In the genomic region with DNA sequence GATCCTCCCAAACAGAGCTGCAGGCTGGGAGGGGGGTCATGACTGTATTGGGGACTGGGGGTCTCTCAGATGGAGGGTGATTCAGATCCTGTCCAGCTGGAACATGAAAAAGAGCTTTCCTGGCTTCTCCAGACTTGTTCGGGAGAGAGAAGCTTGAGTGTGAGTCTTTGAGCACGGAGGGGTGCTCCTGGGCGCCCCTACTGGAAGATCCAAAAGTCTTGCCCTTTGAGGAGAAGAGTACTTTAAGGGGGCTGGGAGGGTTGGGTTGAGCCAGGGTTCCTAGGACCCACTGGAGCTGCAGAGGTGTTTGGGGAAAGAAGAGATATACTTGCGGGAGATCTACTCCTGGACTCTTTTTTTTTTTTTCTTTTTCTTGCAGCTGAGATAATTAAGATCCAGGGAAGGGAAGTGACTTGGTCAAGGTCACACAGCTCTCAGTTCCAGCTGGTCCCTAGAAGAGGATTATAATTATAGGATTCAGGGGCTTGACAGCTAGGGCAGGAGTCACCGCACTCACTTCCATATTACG, we compare ENCODE assay signal across 8 cellular contexts. TPM values are rescaled to one million over a fixed set of nuclear protein-coding genes. Genes with fewer than 3 reads are reported as not detected.
DNase-seq lines count a peak whose midpoint lies in the region; ATAC-seq and TF ChIP-seq lines count a peak whose summit lies in the region.

No MANE protein-coding gene starts in this region.

- peaks cover 43% of the 10 kb centered on the region for H3K79me2 ChIP-seq in HCT116 (ENCODE audit: insufficient read depth, low read length)

- 1% methylated on average over 6 of the region's 6 CpGs for WGBS in suprapubic skin

- H3K4me2 ChIP-seq in HCT116 (ENCODE audit: low read length) = peak overlapping the region; percentile 95

- H3K9me3 ChIP-seq in CD4-positive, alpha-beta T cell (ENCODE audit: control insufficient read depth, low read length) = no peaks in the 10 kb centered on the region
- H3K9me3 ChIP-seq in HCT116 (ENCODE audit: control insufficient read depth in 1 of 2, insufficient read depth in 1 of 2, low read depth in 1 of 2, low read length in 2 of 2) (no peaks in the 10 kb centered on the region), colonic mucosa (no peaks in the 10 kb centered on the region), suprapubic skin (no peaks in the 10 kb centered on the region)

- TSS peak; percentile 97 for BruUV-seq in HCT116 (replicated peaks; lab: Mats Ljungman, UMichigan)

- H3K27me3 ChIP-seq in CD4-positive, alpha-beta T cell (ENCODE audit: control insufficient read depth, insufficient read depth, low read length) = no peaks in the 10 kb centered on the region
- no peaks in the 10 kb centered on the region for H3K27me3 ChIP-seq in HCT116 (ENCODE audit: insufficient read depth, low read length)
- H3K27me3 ChIP-seq in colonic mucosa = no peaks in the 10 kb centered on the region
- no peaks in the 10 kb centered on the region for H3K27me3 ChIP-seq in suprapubic skin

- peaks cover 76% of the 10 kb centered on the region for H3K4me1 Mint-ChIP-seq in CD4-positive, alpha-beta T cell (ENCODE audit: low read depth)

- H3K36me3 Mint-ChIP-seq in CD4-positive, alpha-beta T cell (ENCODE audit: low read depth) = peaks cover 32% of the 10 kb centered on the region

- TF ChIP-seq POLR2A in HCT116 (IDR thresholded peaks at IDR 0.05; ENCODE audit: borderline replicate concordance, extremely low read depth, insufficient read depth, insufficient read length) (no peak), suprapubic skin (IDR thresholded peaks at IDR 0.05) (no peak)

- peak in 6 of 10 experiments; percentile 31 to 48 (median 40) for DNase-seq in CD4-positive, alpha-beta T cell
- DNase-seq in HCT116 (ENCODE audit: low read depth, low spot score) (peak; percentile 46), SW480 (ENCODE audit: low spot score) (peak; percentile 74), colonic mucosa (peak; percentile 76), left lobe of liver (ENCODE audit: low spot score) (peak; percentile 50), suprapubic skin (ENCODE audit: low spot score in 2 of 2) (peak; percentile 73 to 79)

- peak overlapping the region; percentile 99 for H3K27ac Mint-ChIP-seq in CD4-positive, alpha-beta T cell

- RAD21 ChIA-PET in HCT116 (lab: Charles Lee; ENCODE audit: low non-redundant PET in 1 of 2, low total read pairs in 2 of 2, uncharacterized antibody in 2 of 2, unreplicated experiment in 2 of 2) = interaction anchor here (0.6 to 1.3 kb wide), 3 partner anchors 15 to 364 kb away, joined by 3 read pairs; no protein-coding TSS in a partner anchor

- CTCF ChIA-PET in CD4-positive, alpha-beta T cell (lab: Charles Lee) = interaction anchor here (0.6 to 4.7 kb wide), 19 partner anchors 9 to 264 kb away, joined by 3 to 30 read pairs (median 4); a partner anchor contains a TSS
- CTCF ChIA-PET in HCT116 (lab: Charles Lee) = interaction anchor here (0.7 to 2.0 kb wide), 5 partner anchors 10 to 202 kb away, joined by 3 to 19 read pairs (median 6); a partner anchor contains a TSS

- no peaks in the 10 kb centered on the region for H3K36me3 ChIP-seq in HCT116 (ENCODE audit: control insufficient read depth in 1 of 2, insufficient read depth in 2 of 2, low read length in 2 of 2)
- H3K36me3 ChIP-seq in colonic mucosa = no peaks in the 10 kb centered on the region
- no peaks in the 10 kb centered on the region for H3K36me3 ChIP-seq in suprapubic skin

- H3K4me1 ChIP-seq in HCT116 (ENCODE audit: control insufficient read depth in 1 of 2, insufficient read depth in 2 of 2, low read length in 2 of 2) (peaks cover 69 to 90% of the 10 kb centered on the region in 2 experiments), colonic mucosa (peaks cover 25% of the 10 kb centered on the region), suprapubic skin (peaks cover 94% of the 10 kb centered on the region)

- ATAC-seq in CD4-positive, alpha-beta T cell (ENCODE audit: poor library complexity) = no peak
- ATAC-seq in HCT116 = peak; percentile 40
- ATAC-seq in left lobe of liver = peak; percentile 20
- ATAC-seq in GM18502 (IDR thresholded peaks at IDR 0.05; ENCODE audit: poor library complexity, unreplicated experiment) = no peak
- ATAC-seq in HG03439 (IDR thresholded peaks at IDR 0.05; ENCODE audit: unreplicated experiment) = no peak

- no peak overlapping the region for H2AFZ ChIP-seq in HCT116 (ENCODE audit: low read depth, low read length, poor library complexity, severe bottlenecking)

- intact Hi-C loops in CD4-positive, alpha-beta T cell (cut with DNase I, micrococcal nuclease) = loop anchor here (1.0 to 2.0 kb wide), 3 partner anchors 15 to 30 kb away; a partner anchor contains a TSS
- intact Hi-C loops in HCT116 (cut with micrococcal nuclease) (no loop called here), colonic mucosa (cut with DNase I) (no loop called here)

- peak; percentile 66 for TF ChIP-seq CTCF in CD4-positive, alpha-beta T cell (IDR thresholded peaks at IDR 0.05)
- TF ChIP-seq CTCF in HCT116 (IDR thresholded peaks at IDR 0.05 in 2 of 3, conservative IDR thresholded peaks at IDR 0.05 in 1 of 3; ENCODE audit: borderline replicate concordance in 1 of 3, insufficient read depth in 1 of 3, low read depth in 2 of 3, low read length in 2 of 3) = peak in 2 of 3 experiments; percentile 58 to 65; a peak in 4 of 6 replicates
- TF ChIP-seq CTCF in colonic mucosa (IDR thresholded peaks at IDR 0.05) = peak; percentile 48
- peak; percentile 7 to 65 for TF ChIP-seq CTCF in suprapubic skin (IDR thresholded peaks at IDR 0.05)

- peak overlapping the region; percentile 99 for H3K27ac ChIP-seq in CD4-positive, alpha-beta T cell (ENCODE audit: low read depth, low read length)
- H3K27ac ChIP-seq in HCT116 (ENCODE audit: low read depth, low read length) = peak overlapping the region; percentile 91
- peak overlapping the region; percentile 81 for H3K27ac ChIP-seq in colonic mucosa
- H3K27ac ChIP-seq in suprapubic skin = peak overlapping the region; percentile 96

- H3K9ac ChIP-seq in HCT116 (ENCODE audit: low read length) (peak overlapping the region; percentile 99), colonic mucosa (ENCODE audit: low read depth in 2 of 2, low read length in 2 of 2) (peak overlapping the region; percentile 47 to 90)

- no peaks in the 10 kb centered on the region for H3K27me3 Mint-ChIP-seq in CD4-positive, alpha-beta T cell

- no peak for TF ChIP-seq RAD21 in HCT116 (IDR thresholded peaks at IDR 0.05; ENCODE audit: low read depth)

- H3K9me2 ChIP-seq in HCT116 (ENCODE audit: insufficient read depth) = no peaks in the 10 kb centered on the region

- H4K20me1 ChIP-seq in HCT116 (ENCODE audit: insufficient read depth) = no peaks in the 10 kb centered on the region

- H3K4me3 Mint-ChIP-seq in CD4-positive, alpha-beta T cell = peak overlapping the region; percentile 95

- peak overlapping the region; percentile 94 to 95 for H3K4me3 ChIP-seq in HCT116 (replicated peaks in 1 of 2; ENCODE audit: low read depth in 1 of 2, low read length in 2 of 2)
- peak overlapping the region; percentile 89 for H3K4me3 ChIP-seq in colonic mucosa
- peak overlapping the region; percentile 95 for H3K4me3 ChIP-seq in suprapubic skin

- POLR2A ChIA-PET in CD4-positive, alpha-beta T cell (lab: Charles Lee) = interaction anchor here (0.6 to 4.2 kb wide), 13 partner anchors 9 to 1673 kb away, joined by 3 to 34 read pairs (median 4); a partner anchor contains a TSS
- POLR2A ChIA-PET in HCT116 (lab: Charles Lee) = interaction anchor here (0.7 to 2.0 kb wide), 5 partner anchors 10 to 1370 kb away, joined by 3 to 8 read pairs (median 4); no protein-coding TSS in a partner anchor

- H3K9me3 Mint-ChIP-seq in CD4-positive, alpha-beta T cell = no peaks in the 10 kb centered on the region

- no peak for TF ChIP-seq EP300 in suprapubic skin (IDR thresholded peaks at IDR 0.05)

TF ChIP-seq in HCT116, 20 proteins besides CTCF, POLR2A, EP300 and RAD21 (continues in another document):
- TF ChIP-seq JUND (IDR thresholded peaks at IDR 0.05) = no peak
- no peak for TF ChIP-seq EZH2 (IDR thresholded peaks at IDR 0.05)
- no peak for TF ChIP-seq SIN3A (IDR thresholded peaks at IDR 0.05; ENCODE audit: low read depth)
- no peak for TF ChIP-seq ZNF274 (IDR thresholded peaks at IDR 0.05; ENCODE audit: low read depth, low read length)
- no peak for TF ChIP-seq CEBPB (IDR thresholded peaks at IDR 0.05; ENCODE audit: low read depth)
- TF ChIP-seq ZFX (IDR thresholded peaks at IDR 0.05) = no peak

RNA-seq across cellular contexts. Expression of a gene that starts 8.4 kb away (rescaled TPM):
- total RNA-seq in CD4-positive, alpha-beta T cell = 100 to 1,000 TPM; 114 to 115 TPM
- total RNA-seq in HCT116 (2021; ENCODE audit: unreplicated experiment) = 35.1 TPM
- 38.1 and 46.6 TPM in 2 replicates for polyA plus RNA-seq in HCT116 (2012)
- 10 to 100 TPM; 25.6 to 46.7 TPM for total RNA-seq in colonic mucosa
- 21.3 TPM for total RNA-seq in left lobe of liver
- 10 to 100 TPM; 19.4 to 32.1 (median 28.3) TPM for total RNA-seq in suprapubic skin

RNA-seq across cellular contexts. Expression of a gene that starts 29.7 kb away (rescaled TPM):
- 1 to 10 TPM; 1.0 to 1.8 TPM for total RNA-seq in CD4-positive, alpha-beta T cell
- 117 TPM for total RNA-seq in HCT116 (2021; ENCODE audit: unreplicated experiment)
- 37.2 and 38.7 TPM in 2 replicates for polyA plus RNA-seq in HCT116 (2012)
- 10 to 100 TPM in 1 of 2 donors, 1 to 10 TPM in 1; 8.5 to 40.8 TPM for total RNA-seq in colonic mucosa
- total RNA-seq in left lobe of liver = 1.5 TPM
- 1 to 10 TPM; 2.7 to 5.3 (median 3.3) TPM for total RNA-seq in suprapubic skin

RNA-seq across cellular contexts. Expression of a gene that starts 47.1 kb away (rescaled TPM):
- not detected for total RNA-seq in CD4-positive, alpha-beta T cell
- not detected for total RNA-seq in HCT116 (2021; ENCODE audit: unreplicated experiment)
- 0.29 and 1.5 TPM in 2 replicates for polyA plus RNA-seq in HCT116 (2012)
- under 1 TPM; 0.40 to 0.85 TPM for total RNA-seq in colonic mucosa
- 0.68 TPM for total RNA-seq in left lobe of liver
- 1 to 10 TPM in 1 of 4 donors, not detected in 3; 2.1 TPM for total RNA-seq in suprapubic skin

Comparison
In these comparisons a context has a peak if more than half of its experiments do, and no peak if none do; other contexts are left out.
1. ATAC-seq: peak in HCT116 (single experiment) and left lobe of liver (single experiment); none in CD4-positive, alpha-beta T cell (single experiment), GM18502 (single experiment) and HG03439 (single experiment).
2. intact Hi-C loops: an anchor here in CD4-positive, alpha-beta T cell (1.0 to 2.0 kb wide); none called in HCT116 and colonic mucosa.
3. Peak in every context shown above with its lines, with median percentiles within 50 percentile points of each other: DNase-seq, H3K27ac ChIP-seq, CTCF ChIP-seq and H3K4me3 ChIP-seq.